24 cellular contexts compared by ENCODE assay signal in the genomic region with DNA sequence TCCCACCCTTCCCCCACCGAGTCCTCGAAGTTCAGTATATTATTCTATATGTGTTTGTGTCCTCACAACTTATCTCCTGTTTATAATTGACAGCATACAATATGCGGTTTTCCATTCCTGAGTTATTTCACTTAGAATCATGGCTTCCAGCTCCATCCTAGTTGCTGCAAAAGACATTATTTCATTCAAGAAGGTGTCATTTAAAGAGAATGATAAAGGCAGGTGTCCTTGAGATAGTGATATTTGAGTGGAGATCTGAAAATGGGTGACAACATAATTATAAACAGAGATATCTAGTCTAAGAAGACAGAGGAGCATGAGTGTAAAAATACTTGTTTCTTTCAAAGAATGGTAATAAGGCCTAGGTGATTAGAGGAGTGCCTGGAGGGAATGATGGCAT.
"Had no signal": no experiment of that assay in that cellular context is flagged by ENCODE, and none has a peak within 500 bp of the region (broad histone marks: within the 10 kb centered on the region; RNA-seq: fewer than 3 reads in every experiment).

No MANE protein-coding gene starts in this region.

- H3K27me3 ChIP-seq: stomach, suprapubic skin, testis, thyroid gland, tibial artery, tibial nerve, transverse colon, upper lobe of left lung, upper lobe of right lung, uterus, vagina had no signal

- H3K36me3 ChIP-seq: stomach, suprapubic skin, thoracic aorta, thyroid gland, tibial artery, tibial nerve, transverse colon, upper lobe of left lung, upper lobe of right lung, uterus, vagina had no signal

- H3K27ac ChIP-seq: stomach, suprapubic skin, testis, thoracic aorta, thyroid gland, tibial artery, tibial nerve, transverse colon, upper lobe of left lung, upper lobe of right lung, uterus, vagina had no signal

- H3K4me3 ChIP-seq: stomach, suprapubic skin, testis, thoracic aorta, thyroid gland, tibial artery, tibial nerve, transverse colon, upper lobe of left lung, upper lobe of right lung, uterus, vagina had no signal

- DNase-seq: stimulated activated CD4-positive, alpha-beta T cell treated with anti-CD3 and anti-CD28 coated beads, Interleukin-2, amount 100 ng/mL, for 48 hours; stimulated activated CD4-positive, alpha-beta T cell treated with anti-CD3 and anti-CD28 coated beads, Interleukin-4, amount 100 ng/mL, for 1 hour; stimulated activated CD4-positive, alpha-beta T cell treated with anti-CD3 and anti-CD28 coated beads, Interleukin-4, amount 100 ng/mL, for 24 hours; stimulated activated CD4-positive, alpha-beta T cell treated with anti-CD3 and anti-CD28 coated beads, Interleukin-4, amount 100 ng/mL, for 4 hours; stimulated activated CD8-positive, alpha-beta memory T cell treated with anti-CD3 and anti-CD28 coated beads, Interleukin-4, amount 100 ng/mL, for 48 hours; stimulated activated naive B cell treated with anti-CD40 and anti-IgM and Interleukin-4, amounts not matched to agents 10 μg/mL and 1 μg/mL and 100 μg/mL, for 72 hours; stimulated activated naive CD4-positive, alpha-beta T cell; stimulated activated naive CD4-positive, alpha-beta T cell treated with Interleukin-2 at 50 U/mL for 16 hours; stimulated activated naive CD8-positive, alpha-beta T cell treated with anti-CD3 and anti-CD28 coated beads, Interleukin-15, amount 100 ng/mL, for 72 hours; stimulated activated naive CD8-positive, alpha-beta T cell treated with anti-CD3 and anti-CD28 coated beads, Interleukin-15, Interleukin-2, amounts not matched to agents 100 U/mL and 50 U/mL, for 24 hours; stomach; substantia nigra; testis; thyroid gland; tibial artery; transverse colon; trophoblast cell; upper lobe of left lung; upper lobe of right lung; uterus had no signal

- H3K9me3 ChIP-seq: suprapubic skin, testis, thoracic aorta, thyroid gland, tibial artery, transverse colon, upper lobe of right lung, uterus, vagina had no signal
